ENCODE assay signal across 1 cellular context in genomic region chr6:137631323-137631722, GRCh38.
TF ChIP-seq lines count a peak whose summit lies in the region.

No MANE protein-coding gene starts in this region.

TF ChIP-seq in WTC11, 78 proteins besides CTCF, POLR2A, EP300 and RAD21 (continued from another document):
- TF ChIP-seq ESRRA (CRISPR knock-in tag; IDR thresholded peaks at IDR 0.05; ENCODE audit: borderline replicate concordance) (no peak), ZNF317 (CRISPR knock-in tag; IDR thresholded peaks at IDR 0.05; ENCODE audit: borderline replicate concordance, low read depth) (no peak)
- TF ChIP-seq, protein P1, sequence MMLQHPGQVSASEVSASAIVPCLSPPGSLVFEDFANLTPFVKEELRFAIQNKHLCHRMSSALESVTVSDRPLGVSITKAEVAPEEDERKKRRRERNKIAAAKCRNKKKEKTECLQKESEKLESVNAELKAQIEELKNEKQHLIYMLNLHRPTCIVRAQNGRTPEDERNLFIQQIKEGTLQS (CRISPR knock-in tag; conservative IDR thresholded peaks at IDR 0.05): no peak
